In genomic region chr1:200437088-200437487, GRCh38 we compare ENCODE assay signal across 19 cellular contexts. TPM values are rescaled to one million over a fixed set of nuclear protein-coding genes. Genes with fewer than 3 reads are reported as not detected.
DNase-seq lines count a peak whose midpoint lies in the region; ATAC-seq and TF ChIP-seq lines count a peak whose summit lies in the region.
"Had no signal": no experiment of that assay in that cellular context is flagged by ENCODE, and none has a peak within 500 bp of the region (broad histone marks: within the 10 kb centered on the region; RNA-seq: fewer than 3 reads in every experiment).

No MANE protein-coding gene starts in this region.

- H3F3A ChIP-seq in Loucy (ENCODE audit: low read depth): no peaks in the 10 kb centered on the region

- CTCF ChIA-PET in CD4-positive, alpha-beta T cell (lab: Charles Lee): no interaction called here
- CTCF ChIA-PET in naive thymus-derived CD4-positive, alpha-beta T cell (lab: Charles Lee): no interaction called here
- CTCF ChIA-PET in activated CD8-positive, alpha-beta T cell treated with anti-CD3 and anti-CD28 coated beads for 36 hours (lab: Charles Lee): interaction anchor here (0.8 kb wide), 1 partner anchor 73 kb away, joined by 3 read pairs; no protein-coding TSS in a partner anchor

- peaks cover 9% of the 10 kb centered on the region for H3K4me1 ChIP-seq in Loucy (ENCODE audit: insufficient read depth, low read length, poor library complexity, severe bottlenecking)
- H3K4me1 ChIP-seq in adipocyte (ENCODE audit: control insufficient read depth, insufficient read depth, low read length): peaks cover 25% of the 10 kb centered on the region
- no peaks in the 10 kb centered on the region for H3K4me1 ChIP-seq in naive thymus-derived CD4-positive, alpha-beta T cell (ENCODE audit: control insufficient read depth in 2 of 2, insufficient read depth in 2 of 2, low read length in 2 of 2)

- no peak for TF ChIP-seq CTCF in CD4-positive, alpha-beta T cell (IDR thresholded peaks at IDR 0.05)
- TF ChIP-seq CTCF in Loucy (conservative IDR thresholded peaks at IDR 0.05; ENCODE audit: low read length) (no peak), progenitor cell of endocrine pancreas (IDR thresholded peaks at IDR 0.05; ENCODE audit: unreplicated experiment) (no peak)
- TF ChIP-seq CTCF in activated CD8-positive, alpha-beta T cell treated with anti-CD3 and anti-CD28 coated beads for 36 hours (IDR thresholded peaks at IDR 0.05): no peak

- no peak for DNase-seq in CD4-positive, alpha-beta T cell
- DNase-seq in adipocyte (ENCODE audit: low read depth) (no peak), epidermal melanocyte (ENCODE audit: insufficient read length, low spot score) (no peak), progenitor cell of endocrine pancreas (ENCODE audit: low spot score, unreplicated experiment) (no peak)
- DNase-seq in naive thymus-derived CD4-positive, alpha-beta T cell: no peak
- no peak for DNase-seq in stimulated activated CD4-positive, alpha-beta T cell treated with anti-CD3 and anti-CD28 coated beads, Interleukin-12 subunit alpha, Interleukin-12 subunit beta, amount 100 ng/mL, for 4 hours
- DNase-seq in activated CD8-positive, alpha-beta T cell treated with anti-CD3 and anti-CD28 coated beads for 36 hours: no peak
- DNase-seq: DMS153, GF-D8, H7, HFFc6, MG63, NCI-H1048, NCI-H1436, NCI-H1930, NCI-H524, PC-9 had no signal

- H4K20me1 ChIP-seq in Loucy (ENCODE audit: insufficient read depth, low read length, poor library complexity, severe bottlenecking): no peaks in the 10 kb centered on the region

- no peaks in the 10 kb centered on the region for H3K27me3 Mint-ChIP-seq in CD4-positive, alpha-beta T cell
- H3K27me3 Mint-ChIP-seq in naive thymus-derived CD4-positive, alpha-beta T cell: peaks cover 0 to 6% (median 0%) of the 10 kb centered on the region in 5 donors
- H3K27me3 Mint-ChIP-seq in activated CD8-positive, alpha-beta T cell treated with anti-CD3 and anti-CD28 coated beads for 36 hours: no peaks in the 10 kb centered on the region
- no peaks in the 10 kb centered on the region for H3K27me3 Mint-ChIP-seq in progenitor cell of endocrine pancreas

- POLR2A ChIA-PET in CD4-positive, alpha-beta T cell (lab: Charles Lee): no interaction called here
- POLR2A ChIA-PET in naive thymus-derived CD4-positive, alpha-beta T cell (lab: Charles Lee): no interaction called here
- POLR2A ChIA-PET in activated CD8-positive, alpha-beta T cell treated with anti-CD3 and anti-CD28 coated beads for 36 hours (lab: Charles Lee): no interaction called here

- peak overlapping the region; percentile 68 for H3K4me2 ChIP-seq in Loucy (ENCODE audit: low read depth, low read length, poor library complexity, severe bottlenecking)
- H3K4me2 ChIP-seq: PC-9 had no signal

- H2AFZ ChIP-seq in Loucy (ENCODE audit: low read length): peak overlapping the region; percentile 96
- H2AFZ ChIP-seq: PC-9 had no signal

- no peaks in the 10 kb centered on the region for H3K79me2 ChIP-seq in Loucy (ENCODE audit: insufficient read depth, low read length)

- H3K27ac Mint-ChIP-seq in CD4-positive, alpha-beta T cell: no peak overlapping the region
- peak overlapping the region in 1 of 9 donors; percentile 81 for H3K27ac Mint-ChIP-seq in naive thymus-derived CD4-positive, alpha-beta T cell
- no peak overlapping the region for H3K27ac Mint-ChIP-seq in activated CD8-positive, alpha-beta T cell treated with anti-CD3 and anti-CD28 coated beads for 36 hours
- H3K27ac Mint-ChIP-seq in progenitor cell of endocrine pancreas: no peak overlapping the region

- H3K27me3 ChIP-seq in CD4-positive, alpha-beta T cell (ENCODE audit: control insufficient read depth, insufficient read depth, low read length): no peaks in the 10 kb centered on the region
- H3K27me3 ChIP-seq in Loucy (ENCODE audit: insufficient read depth, low read length, poor library complexity, severe bottlenecking) (no peaks in the 10 kb centered on the region), adipocyte (replicated peaks; ENCODE audit: control insufficient read depth, insufficient read depth, low read length) (no peaks in the 10 kb centered on the region)
- H3K27me3 ChIP-seq in naive thymus-derived CD4-positive, alpha-beta T cell (ENCODE audit: control insufficient read depth in 2 of 2, insufficient read depth in 2 of 2, low read length in 2 of 2): no peaks in the 10 kb centered on the region
- H3K27me3 ChIP-seq: MG63 had no signal

- no peaks in the 10 kb centered on the region for H3K36me3 Mint-ChIP-seq in CD4-positive, alpha-beta T cell (ENCODE audit: low read depth)
- peaks cover 0 to 5% (median 0%) of the 10 kb centered on the region in 5 donors for H3K36me3 Mint-ChIP-seq in naive thymus-derived CD4-positive, alpha-beta T cell
- no peaks in the 10 kb centered on the region for H3K36me3 Mint-ChIP-seq in activated CD8-positive, alpha-beta T cell treated with anti-CD3 and anti-CD28 coated beads for 36 hours (ENCODE audit: low read depth)
- no peaks in the 10 kb centered on the region for H3K36me3 Mint-ChIP-seq in progenitor cell of endocrine pancreas (ENCODE audit: insufficient read depth)

- H3K36me3 ChIP-seq in Loucy (ENCODE audit: insufficient read depth, low read length) (no peaks in the 10 kb centered on the region), adipocyte (ENCODE audit: control insufficient read depth, insufficient read depth, low read length, severe bottlenecking) (no peaks in the 10 kb centered on the region)
- no peaks in the 10 kb centered on the region for H3K36me3 ChIP-seq in naive thymus-derived CD4-positive, alpha-beta T cell (ENCODE audit: control insufficient read depth in 2 of 3, insufficient read depth in 3 of 3, low read length in 3 of 3)
- H3K36me3 ChIP-seq: MG63 had no signal

- no peak overlapping the region for H3K4me3 ChIP-seq in Loucy (ENCODE audit: low read length, poor library complexity, severe bottlenecking)
- H3K4me3 ChIP-seq in adipocyte (ENCODE audit: low read length): peak overlapping the region; percentile 82
- no peak overlapping the region for H3K4me3 ChIP-seq in naive thymus-derived CD4-positive, alpha-beta T cell (ENCODE audit: low read length)
- H3K4me3 ChIP-seq: PC-9 had no signal

- H3K9me3 ChIP-seq in CD4-positive, alpha-beta T cell (ENCODE audit: control insufficient read depth, low read length): no peaks in the 10 kb centered on the region
- H3K9me3 ChIP-seq in Loucy (ENCODE audit: insufficient read depth, low read depth, low read length) (no peaks in the 10 kb centered on the region), adipocyte (ENCODE audit: control insufficient read depth, low read length) (no peaks in the 10 kb centered on the region)
- H3K9me3 ChIP-seq in naive thymus-derived CD4-positive, alpha-beta T cell (ENCODE audit: control insufficient read depth in 2 of 3, low read length in 3 of 3): no peaks in the 10 kb centered on the region
- H3K9me3 ChIP-seq: MG63 had no signal

- H3K9ac ChIP-seq in Loucy (ENCODE audit: low read depth, low read length, poor library complexity, severe bottlenecking): no peak overlapping the region
- H3K9ac ChIP-seq in adipocyte (ENCODE audit: low read length): peak overlapping the region; percentile 74

- no peaks in the 10 kb centered on the region for H3K9me2 ChIP-seq in Loucy (replicated peaks; ENCODE audit: low read depth, low read length)

- intact Hi-C loops in CD4-positive, alpha-beta T cell (cut with DNase I, micrococcal nuclease): no loop called here
- intact Hi-C loops in naive thymus-derived CD4-positive, alpha-beta T cell (cut with micrococcal nuclease): no loop called here
- intact Hi-C loops in activated CD8-positive, alpha-beta T cell treated with anti-CD3 and anti-CD28 coated beads for 36 hours (cut with micrococcal nuclease): no loop called here

- no peaks in the 10 kb centered on the region for H3K9me3 Mint-ChIP-seq in CD4-positive, alpha-beta T cell
- H3K9me3 Mint-ChIP-seq in naive thymus-derived CD4-positive, alpha-beta T cell: peaks cover 0 to 3% (median 0%) of the 10 kb centered on the region in 11 donors
- H3K9me3 Mint-ChIP-seq in activated CD8-positive, alpha-beta T cell treated with anti-CD3 and anti-CD28 coated beads for 36 hours: no peaks in the 10 kb centered on the region
- H3K9me3 Mint-ChIP-seq in progenitor cell of endocrine pancreas (ENCODE audit: low read depth): peaks cover 7% of the 10 kb centered on the region
- H3K9me3 Mint-ChIP-seq: HFFc6 had no signal

- no peak overlapping the region for H3K27ac ChIP-seq in CD4-positive, alpha-beta T cell (ENCODE audit: low read depth, low read length)
- H3K27ac ChIP-seq in naive thymus-derived CD4-positive, alpha-beta T cell (ENCODE audit: low read depth, low read length): no peak overlapping the region
- H3K27ac ChIP-seq: PC-9, RWPE1 had no signal

- ATAC-seq in CD4-positive, alpha-beta T cell (ENCODE audit: poor library complexity): no peak
- no peak for ATAC-seq in naive thymus-derived CD4-positive, alpha-beta T cell
- ATAC-seq in activated CD8-positive, alpha-beta T cell treated with anti-CD3 and anti-CD28 coated beads for 36 hours: no peak

- H3K4me3 Mint-ChIP-seq in CD4-positive, alpha-beta T cell: peak overlapping the region; percentile 84
- peak overlapping the region in 6 of 10 donors; percentile 34 to 89 (median 75) for H3K4me3 Mint-ChIP-seq in naive thymus-derived CD4-positive, alpha-beta T cell
- no peak overlapping the region for H3K4me3 Mint-ChIP-seq in activated CD8-positive, alpha-beta T cell treated with anti-CD3 and anti-CD28 coated beads for 36 hours
- no peak overlapping the region for H3K4me3 Mint-ChIP-seq in progenitor cell of endocrine pancreas (ENCODE audit: low read depth)

- peaks cover 11% of the 10 kb centered on the region for H3K4me1 Mint-ChIP-seq in CD4-positive, alpha-beta T cell (ENCODE audit: low read depth)
- peaks cover 0 to 14% (median 10%) of the 10 kb centered on the region in 7 donors for H3K4me1 Mint-ChIP-seq in naive thymus-derived CD4-positive, alpha-beta T cell
- peaks cover 25% of the 10 kb centered on the region for H3K4me1 Mint-ChIP-seq in activated CD8-positive, alpha-beta T cell treated with anti-CD3 and anti-CD28 coated beads for 36 hours (ENCODE audit: low read depth)
- H3K4me1 Mint-ChIP-seq in progenitor cell of endocrine pancreas (ENCODE audit: low read depth): no peaks in the 10 kb centered on the region

RNA-seq across cellular contexts. Expression of gene ZNF281, which starts 27.3 kb away (rescaled TPM):
- total RNA-seq in CD4-positive, alpha-beta T cell: 10 to 100 TPM; 27.6 to 29.3 TPM
- 10 to 100 TPM; 16.3 to 27.6 (median 25.8) TPM for total RNA-seq in naive thymus-derived CD4-positive, alpha-beta T cell
- 10 to 100 TPM; 28.1 to 35.3 TPM for polyA plus RNA-seq in naive thymus-derived CD4-positive, alpha-beta T cell
- total RNA-seq in activated CD8-positive, alpha-beta T cell treated with anti-CD3 and anti-CD28 coated beads for 36 hours: 10 to 100 TPM; 12.0 to 12.2 TPM
- total RNA-seq in progenitor cell of endocrine pancreas: 34.2 and 35.0 TPM in 2 replicates

Comparison
In these comparisons a context has a peak if more than half of its experiments do, and no peak if none do; other contexts are left out.
1. H3K4me3 Mint-ChIP-seq: peak in CD4-positive, alpha-beta T cell (single experiment) and naive thymus-derived CD4-positive, alpha-beta T cell (6 of 10); none in activated CD8-positive, alpha-beta T cell treated with anti-CD3 and anti-CD28 coated beads for 36 hours (single experiment) and progenitor cell of endocrine pancreas (single experiment).